5 cellular contexts compared by ENCODE assay signal in the genomic region with DNA sequence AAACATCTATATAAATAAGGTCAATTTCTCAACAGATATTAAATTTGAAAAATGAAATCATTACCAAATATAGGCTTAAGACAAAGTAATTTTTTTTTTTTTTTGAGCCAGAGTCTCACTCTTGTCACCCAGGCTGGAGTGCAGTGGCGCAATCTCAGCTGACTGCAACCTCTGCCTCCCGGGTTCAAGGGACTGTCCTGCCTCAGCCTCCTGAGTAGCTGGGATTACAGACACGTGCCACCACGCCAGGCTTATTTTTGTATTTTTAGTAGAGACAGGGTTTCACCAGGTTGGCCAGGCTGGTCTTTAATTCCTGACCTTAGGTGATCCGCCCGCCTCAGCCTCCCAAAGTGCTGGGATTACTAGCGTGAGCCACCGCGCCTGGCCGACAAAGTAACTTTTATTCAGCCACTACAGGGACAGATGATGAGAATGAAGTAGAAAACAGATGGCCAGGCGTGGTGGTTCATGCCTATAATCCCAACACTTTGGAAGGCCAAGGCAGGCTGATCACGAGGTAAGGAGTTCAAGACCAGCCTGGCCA. TPM values are rescaled to one million over a fixed set of nuclear protein-coding genes. Genes with fewer than 3 reads are reported as not detected.
DNase-seq lines count a peak whose midpoint lies in the region; ATAC-seq and TF ChIP-seq lines count a peak whose summit lies in the region.
"Not testable (repeated sequence)": the region's sequence is repeated elsewhere in the genome, so short reads cannot be mapped to it uniquely, and the experiment has no call there.

No MANE protein-coding gene starts in this region.

- not testable (repeated sequence) for TF ChIP-seq POLR2A in testis (IDR thresholded peaks at IDR 0.05)

- TF ChIP-seq CTCF in WERI-Rb-1 (IDR thresholded peaks at IDR 0.05; ENCODE audit: low read depth, low read length); endothelial cell (IDR thresholded peaks at IDR 0.05; ENCODE audit: unreplicated experiment); osteocyte (IDR thresholded peaks at IDR 0.05); testis (IDR thresholded peaks at IDR 0.05): not testable (repeated sequence)

- DNase-seq in WERI-Rb-1 (peak; percentile 83), left lobe of liver (ENCODE audit: low spot score) (peak; percentile 64), osteocyte (ENCODE audit: extremely low spot score, unreplicated experiment) (peak; percentile 54), testis (peak; percentile 7)
- DNase-seq in endothelial cell (ENCODE audit: low spot score) = not testable (repeated sequence)

- H3K9me3 ChIP-seq in WERI-Rb-1 (ENCODE audit: severe bottlenecking); testis: not testable (repeated sequence)

- peak; percentile 54 for ATAC-seq in left lobe of liver

- not testable (repeated sequence) for H3K27me3 Mint-ChIP-seq in endothelial cell (ENCODE audit: unreplicated experiment); osteocyte (ENCODE audit: unreplicated experiment)

- intact Hi-C loops in testis (cut with DNase I; ENCODE audit: low total_unique reads) = not testable (repeated sequence)

- H3K27ac ChIP-seq in WERI-Rb-1, testis: not testable (repeated sequence)

- H3K4me3 ChIP-seq in WERI-Rb-1 (ENCODE audit: low read depth, low read length); testis: not testable (repeated sequence)

- peak overlapping the region; percentile 12 for H3K4me3 Mint-ChIP-seq in endothelial cell (ENCODE audit: unreplicated experiment)
- not testable (repeated sequence) for H3K4me3 Mint-ChIP-seq in osteocyte (ENCODE audit: unreplicated experiment)

- peaks cover 58% of the 10 kb centered on the region for H3K36me3 ChIP-seq in WERI-Rb-1
- H3K36me3 ChIP-seq in testis (ENCODE audit: low read depth, missing control alignments) = not testable (repeated sequence)

- not testable (repeated sequence) for H3K4me1 ChIP-seq in testis

- WGBS in testis, 2 donors = 97 to 99% methylated on average over 12 of the region's 12 CpGs

- H3K36me3 Mint-ChIP-seq in endothelial cell (ENCODE audit: low read depth, unreplicated experiment); osteocyte (ENCODE audit: unreplicated experiment): not testable (repeated sequence)

- H3K27ac Mint-ChIP-seq in endothelial cell (ENCODE audit: unreplicated experiment); osteocyte (ENCODE audit: unreplicated experiment): not testable (repeated sequence)

- not testable (repeated sequence) for H3K4me1 Mint-ChIP-seq in endothelial cell (ENCODE audit: unreplicated experiment); osteocyte (ENCODE audit: unreplicated experiment)

- not testable (repeated sequence) for H3K9me3 Mint-ChIP-seq in endothelial cell (ENCODE audit: unreplicated experiment); osteocyte (ENCODE audit: unreplicated experiment)

- H3K27me3 ChIP-seq in WERI-Rb-1 (ENCODE audit: insufficient read depth, low read depth, severe bottlenecking); testis: not testable (repeated sequence)

RNA-seq across cellular contexts. Expression of gene SMARCC1, which starts 30.8 kb away (rescaled TPM):
- total RNA-seq in endothelial cell (ENCODE audit: unreplicated experiment) (138 TPM), left lobe of liver (23.8 TPM), osteocyte (99.6 and 113 TPM in 2 replicates), testis (10 to 100 TPM; 64.4 to 80.1 TPM)
- polyA plus RNA-seq in testis (ENCODE audit: insufficient read depth, low read depth, low replicate concordance) = 48.1 TPM

RNA-seq across cellular contexts. Expression of gene DHX30, which starts 52.1 kb away (rescaled TPM):
- total RNA-seq in endothelial cell (ENCODE audit: unreplicated experiment) = 68.7 TPM
- 27.8 TPM for total RNA-seq in left lobe of liver
- 78.9 and 83.5 TPM in 2 replicates for total RNA-seq in osteocyte
- 100 to 1,000 TPM; 178 to 187 TPM for total RNA-seq in testis
- polyA plus RNA-seq in testis (ENCODE audit: insufficient read depth, low read depth, low replicate concordance) = 216 TPM
